Comparison of ENCODE assay signal across 8 cellular contexts in the genomic region with DNA sequence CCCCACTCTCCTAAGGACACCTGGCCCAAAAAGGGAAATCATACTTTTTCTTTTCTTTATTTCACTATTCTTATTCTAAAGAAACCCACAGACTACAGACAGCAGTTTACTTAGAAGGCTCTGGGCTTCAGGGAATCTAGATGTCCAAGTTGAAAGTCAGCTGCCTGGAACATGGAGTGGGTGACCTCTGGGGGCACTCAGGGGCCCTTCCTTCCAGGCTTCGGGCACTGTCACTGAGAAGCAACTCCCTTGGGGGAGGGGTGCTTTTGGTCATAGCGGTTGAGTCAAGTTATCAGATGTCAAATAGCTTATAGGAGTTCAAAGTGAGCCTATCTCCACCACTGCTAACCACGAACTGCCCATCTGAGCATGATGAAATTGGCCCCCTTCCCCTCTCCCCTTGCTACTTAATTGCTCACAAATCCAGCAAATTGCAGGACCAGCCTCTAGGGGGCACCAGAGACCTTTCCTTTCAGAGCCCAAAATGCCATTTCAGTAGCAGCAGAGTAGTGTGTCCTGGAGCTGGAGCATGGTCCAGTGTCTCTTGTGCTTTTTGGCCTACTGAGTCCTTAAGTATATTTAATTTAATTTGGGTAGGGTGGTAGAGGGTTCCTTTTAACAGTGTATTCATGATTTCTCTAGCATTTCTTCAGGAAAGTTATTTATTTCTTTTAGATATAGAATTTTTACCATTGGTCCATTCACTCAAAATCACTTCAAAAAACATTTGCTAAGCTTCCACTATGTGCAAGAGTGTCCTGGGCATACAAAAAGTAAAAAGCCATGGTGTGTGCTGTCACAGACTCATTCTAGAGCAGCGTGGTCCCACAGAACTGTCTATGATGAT.
DNase-seq lines count a peak whose midpoint lies in the region; ATAC-seq and TF ChIP-seq lines count a peak whose summit lies in the region.

No MANE protein-coding gene starts in this region.

- H3K4me3 Mint-ChIP-seq in Calu3 (ENCODE audit: low read depth, unreplicated experiment), result no peak overlapping the region

- ATAC-seq in HG02884 (IDR thresholded peaks at IDR 0.05; ENCODE audit: unreplicated experiment), result no peak

- intact Hi-C loops in Calu3 (cut with micrococcal nuclease; ENCODE audit: unreplicated experiment), result loop anchor here (1.0 to 2.0 kb wide), 3 partner anchors 77 to 470 kb away; no protein-coding TSS in a partner anchor

- no peaks in the 10 kb centered on the region for H3K36me3 Mint-ChIP-seq in Calu3 (ENCODE audit: insufficient read depth, unreplicated experiment)

- H3K36me3 ChIP-seq in H7 (replicated peaks; ENCODE audit: control insufficient read depth, insufficient read depth, low read length), result no peaks in the 10 kb centered on the region

- H3K9me3 Mint-ChIP-seq in Calu3 (ENCODE audit: low read depth, unreplicated experiment), result no peaks in the 10 kb centered on the region

- no peak overlapping the region for H3K27ac Mint-ChIP-seq in Calu3 (ENCODE audit: unreplicated experiment)

- no TSS peak for BruUV-seq in Calu3 (replicated peaks; lab: Mats Ljungman, UMichigan)

- TF ChIP-seq CTCF in Calu3 (IDR thresholded peaks at IDR 0.05; ENCODE audit: unreplicated experiment) (peak; percentile 82), VCaP (conservative IDR thresholded peaks at IDR 0.05) (peak; percentile 92)

- in situ Hi-C loops in T47D (cut with HindIII; ENCODE audit: low pct_unique_long_range_greater_than_20kb, low sequenced_read_pairs), result no loop called here

- H3K4me1 Mint-ChIP-seq in Calu3 (ENCODE audit: low read depth, unreplicated experiment), result peaks cover 5% of the 10 kb centered on the region

- H3K4me3 ChIP-seq in H7 (ENCODE audit: insufficient read depth, low read depth, low read length), result no peak overlapping the region

- H3K27me3 Mint-ChIP-seq in Calu3 (ENCODE audit: unreplicated experiment), result no peaks in the 10 kb centered on the region

- no peak overlapping the region for H3K27ac ChIP-seq in VCaP

- DNase-seq in Calu3 (peak; percentile 83), H7 (peak; percentile 38), NCI-H2029 treated with DMSO at 0.1 percent for 48 hours (lab: John Stamatoyannopoulos, UW) (peak; percentile 65), T47D (ENCODE audit: low read depth in 1 of 2, low spot score in 1 of 2) (peak; percentile 61 to 92), iris pigment epithelial cell (ENCODE audit: low read depth) (peak; percentile 69)
- DNase-seq in stimulated activated CD4-positive, alpha-beta T cell treated with anti-CD3 and anti-CD28 coated beads, Interleukin-15, amount 100 ng/mL, for 48 hours (ENCODE audit: low read depth in 2 of 2), result peak; percentile 20 to 42

- no peaks in the 10 kb centered on the region for H3K27me3 ChIP-seq in H7 (ENCODE audit: control insufficient read depth, insufficient read depth, low read length)

- CTCF ChIA-PET in Calu3 (lab: Charles Lee), result interaction anchor here (0.6 to 2.0 kb wide), 13 partner anchors 8 to 583 kb away, joined by 3 to 16 read pairs (median 4); no protein-coding TSS in a partner anchor

Comparison
In these comparisons a context has a peak if more than half of its experiments do, and no peak if none do; other contexts are left out.
1. DNase-seq: peak in every context shown above with its lines; median percentile 83 in Calu3; 76 in T47D; 69 in iris pigment epithelial cell; 65 in NCI-H2029 treated with DMSO at 0.1 percent for 48 hours; 38 in H7; 31 in stimulated activated CD4-positive, alpha-beta T cell treated with anti-CD3 and anti-CD28 coated beads, Interleukin-15, amount 100 ng/mL, for 48 hours.